In genomic region chr2:218959141-218959731, GRCh38 we compare ENCODE assay signal across 8 cellular contexts. TPM values are rescaled to one million over a fixed set of nuclear protein-coding genes. Genes with fewer than 3 reads are reported as not detected.
DNase-seq lines count a peak whose midpoint lies in the region; ATAC-seq and TF ChIP-seq lines count a peak whose summit lies in the region.

Gene CDK5R2 (plus strand): TSS chr2:218959666. CDS start chr2:218959821, 155 bp downstream.

- H3K27ac Mint-ChIP-seq in activated naive CD4-positive, alpha-beta T cell treated with anti-CD3 and anti-CD28 coated beads for 36 hours, result no peak within 1 kb of the TSS

- no peak for TF ChIP-seq CTCF in DOHH2 (IDR thresholded peaks at IDR 0.05; ENCODE audit: low read depth, low read length, poor library complexity, severe bottlenecking)
- TF ChIP-seq CTCF in PC-9 (conservative IDR thresholded peaks at IDR 0.05), result no peak
- no peak for TF ChIP-seq CTCF in gastroesophageal sphincter (IDR thresholded peaks at IDR 0.05)
- TF ChIP-seq CTCF in omental fat pad (IDR thresholded peaks at IDR 0.05), result no peak
- no peak for TF ChIP-seq CTCF in thyroid gland (IDR thresholded peaks at IDR 0.05)

- TF ChIP-seq EP300 in Ishikawa (IDR thresholded peaks at IDR 0.05; ENCODE audit: borderline replicate concordance), result no peak
- no peak for TF ChIP-seq EP300 in gastroesophageal sphincter (IDR thresholded peaks at IDR 0.05)

- H2AFZ ChIP-seq in PC-9, result no peak within 1 kb of the TSS

- H3K9me3 ChIP-seq in DOHH2 (ENCODE audit: control insufficient read depth, insufficient read depth, low read length), result no peaks in the 10 kb centered on the region
- no peaks in the 10 kb centered on the region for H3K9me3 ChIP-seq in PC-9 (ENCODE audit: insufficient read depth, low read depth)
- no peaks in the 10 kb centered on the region for H3K9me3 ChIP-seq in gastroesophageal sphincter
- H3K9me3 ChIP-seq in thyroid gland, result no peaks in the 10 kb centered on the region

- no peaks in the 10 kb centered on the region for H3F3A ChIP-seq in DOHH2 (ENCODE audit: control insufficient read depth, insufficient read depth)
- H3F3A ChIP-seq in PC-9 (ENCODE audit: insufficient read depth, low read depth), result peaks cover 15% of the 10 kb centered on the region; the same call in 1 of the 2 replicates

- peaks cover 69% of the 10 kb centered on the region for H3K27me3 Mint-ChIP-seq in activated naive CD4-positive, alpha-beta T cell treated with anti-CD3 and anti-CD28 coated beads for 36 hours (ENCODE audit: low read depth)

- H3K36me3 ChIP-seq in DOHH2 (ENCODE audit: control insufficient read depth, low read length) (no peaks in the 10 kb centered on the region), PC-9 (ENCODE audit: low read depth) (no peaks in the 10 kb centered on the region), gastroesophageal sphincter (no peaks in the 10 kb centered on the region), thyroid gland (no peaks in the 10 kb centered on the region)

- H3K4me1 Mint-ChIP-seq in activated naive CD4-positive, alpha-beta T cell treated with anti-CD3 and anti-CD28 coated beads for 36 hours (ENCODE audit: low read depth), result peaks cover 18% of the 10 kb centered on the region

- H3K9me3 Mint-ChIP-seq in activated naive CD4-positive, alpha-beta T cell treated with anti-CD3 and anti-CD28 coated beads for 36 hours, result no peaks in the 10 kb centered on the region

- TF ChIP-seq POLR2A in gastroesophageal sphincter (IDR thresholded peaks at IDR 0.05), result no peak
- TF ChIP-seq POLR2A in thyroid gland (IDR thresholded peaks at IDR 0.05), result no peak

- peak within 1 kb of the TSS; percentile 41 for H3K4me3 Mint-ChIP-seq in activated naive CD4-positive, alpha-beta T cell treated with anti-CD3 and anti-CD28 coated beads for 36 hours

- no peaks in the 10 kb centered on the region for H3K36me3 Mint-ChIP-seq in activated naive CD4-positive, alpha-beta T cell treated with anti-CD3 and anti-CD28 coated beads for 36 hours (ENCODE audit: low read depth)

- H3K4me1 ChIP-seq in DOHH2 (ENCODE audit: control insufficient read depth, low read length) (peaks cover 9% of the 10 kb centered on the region), PC-9 (replicated peaks; ENCODE audit: insufficient read depth) (peaks cover 13% of the 10 kb centered on the region), gastroesophageal sphincter (peaks cover 0 to 31% (median 5%) of the 10 kb centered on the region in 3 donors), thyroid gland (peaks cover 0 to 22% of the 10 kb centered on the region in 2 donors)

- H3K4me2 ChIP-seq in DOHH2 (ENCODE audit: low read length) (peak within 1 kb of the TSS; percentile 97), PC-9 (peak within 1 kb of the TSS; percentile 68)

- H3K27ac ChIP-seq in DOHH2 (ENCODE audit: low read depth, low read length) (no peak within 1 kb of the TSS), PC-9 (no peak within 1 kb of the TSS), gastroesophageal sphincter (no peak within 1 kb of the TSS), thyroid gland (no peak within 1 kb of the TSS)

- H3K9me2 ChIP-seq in DOHH2 (replicated peaks; ENCODE audit: control insufficient read depth, low read length), result no peaks in the 10 kb centered on the region
- H3K9me2 ChIP-seq in PC-9 (ENCODE audit: insufficient read depth), result no peaks in the 10 kb centered on the region

- H3K4me3 ChIP-seq in DOHH2 (ENCODE audit: low read length) (peak within 1 kb of the TSS; percentile 81), PC-9 (peak within 1 kb of the TSS; percentile 39; the same call in 1 of the 2 replicates), gastroesophageal sphincter (peak within 1 kb of the TSS in 1 of 2 donors; percentile 48), thyroid gland (replicated peaks in 1 of 3) (peak within 1 kb of the TSS in 1 of 3 donors; percentile 26)

- no TSS peak for BruUV-seq in PC-9 (replicated peaks; lab: Mats Ljungman, UMichigan)

- intact Hi-C loops in PC-9 (cut with micrococcal nuclease; ENCODE audit: unreplicated experiment) (no loop called here), thyroid gland (cut with DNase I) (no loop called here)
- intact Hi-C loops in activated naive CD4-positive, alpha-beta T cell treated with anti-CD3 and anti-CD28 coated beads for 36 hours (cut with micrococcal nuclease), result loop anchor here (1.0 kb wide), 1 partner anchor 50 kb away; no protein-coding TSS in a partner anchor

- DNase-seq in PC-9 (peak in 1 of 2 experiments; percentile 83), omental fat pad (ENCODE audit: low spot score) (peak; percentile 42), thyroid gland (peak; percentile 48 to 52)
- DNase-seq in activated naive CD4-positive, alpha-beta T cell treated with anti-CD3 and anti-CD28 coated beads for 36 hours, result peak; percentile 80

- POLR2A ChIA-PET in PC-9 (lab: Charles Lee; ENCODE audit: unreplicated experiment), result interaction anchor here (0.7 kb wide), 1 partner anchor 318 kb away, joined by 4 read pairs; no protein-coding TSS in a partner anchor

- CTCF ChIA-PET in PC-9 (lab: Charles Lee), result interaction anchor here (0.6 to 0.9 kb wide), 2 partner anchors 83 to 483 kb away, joined by 3 to 6 read pairs; no protein-coding TSS in a partner anchor
- CTCF ChIA-PET in activated naive CD4-positive, alpha-beta T cell treated with anti-CD3 and anti-CD28 coated beads for 36 hours (lab: Charles Lee), result interaction anchor here (0.6 to 2.3 kb wide), 5 partner anchors 20 to 160 kb away, joined by 3 to 10 read pairs (median 4); no protein-coding TSS in a partner anchor

- WGBS in gastroesophageal sphincter (ENCODE audit: low coverage in 1 of 2), 2 donors, result 0% methylated on average over 3 of the region's 37 CpGs; no CpG with 5 or more reads in 1 of the 2 donors
- 2 to 4% methylated on average over 12 to 28 of the region's 37 CpGs for WGBS in thyroid gland, 2 donors

- ATAC-seq in GM21723 (IDR thresholded peaks at IDR 0.05; ENCODE audit: unreplicated experiment) (peak; percentile 98), gastroesophageal sphincter (peak; percentile 57), omental fat pad (ENCODE audit: low FRiP score) (peak; percentile 80)

- TF ChIP-seq RAD21 in Ishikawa (IDR thresholded peaks at IDR 0.05; ENCODE audit: low read depth), result no peak

- H4K20me1 ChIP-seq in DOHH2 (ENCODE audit: control insufficient read depth, insufficient read depth, low read depth, low read length) (no peaks in the 10 kb centered on the region), PC-9 (ENCODE audit: insufficient read depth) (no peaks in the 10 kb centered on the region)

- H3K79me2 ChIP-seq in DOHH2 (ENCODE audit: control insufficient read depth, low read length) (no peaks in the 10 kb centered on the region), PC-9 (ENCODE audit: low read depth) (no peaks in the 10 kb centered on the region)

- H3K27me3 ChIP-seq in DOHH2 (ENCODE audit: control insufficient read depth, low read length) (peaks cover 21% of the 10 kb centered on the region), PC-9 (ENCODE audit: insufficient read depth, low read depth) (no peaks in the 10 kb centered on the region), gastroesophageal sphincter (peaks cover 100% of the 10 kb centered on the region), thyroid gland (peaks cover 43% of the 10 kb centered on the region)

TF ChIP-seq in Ishikawa, 13 proteins besides CTCF, POLR2A, EP300 and RAD21:
- TF ChIP-seq ZBTB7A (IDR thresholded peaks at IDR 0.05; ENCODE audit: low read depth), result 0 out of 2 replicates have a peak, but pooled peaks have one; percentile 45
- no peak for TF ChIP-seq REST (IDR thresholded peaks at IDR 0.05; ENCODE audit: low read depth)
TF ChIP-seq in Ishikawa: peak in this region for 1.

RNA-seq across cellular contexts. Expression of gene CDK5R2, which starts in this region (rescaled TPM):
- total RNA-seq in PC-9 (2021) (0.17 and 0.20 TPM in 2 replicates), gastroesophageal sphincter (under 1 TPM in 2 of 4 donors, not detected in 2; 0.27 to 0.35 TPM), omental fat pad (not detected), thyroid gland (under 1 TPM in 1 of 4 donors, not detected in 3; 0.39 TPM)
- not detected for total RNA-seq in activated naive CD4-positive, alpha-beta T cell treated with anti-CD3 and anti-CD28 coated beads for 36 hours

Comparison
In these comparisons a context has a peak if more than half of its experiments do, and no peak if none do; other contexts are left out.
1. Peak in DNase-seq in activated naive CD4-positive, alpha-beta T cell treated with anti-CD3 and anti-CD28 coated beads for 36 hours; RNA of the gene not detected or under 1 TPM.
2. Peak in ATAC-seq in gastroesophageal sphincter; RNA of the gene not detected or under 1 TPM.
3. Peak in DNase-seq and ATAC-seq in omental fat pad; RNA of the gene not detected or under 1 TPM.
4. Peak in DNase-seq in thyroid gland; RNA of the gene not detected or under 1 TPM.